Comparison of ENCODE assay signal across 8 cellular contexts in the genomic region with DNA sequence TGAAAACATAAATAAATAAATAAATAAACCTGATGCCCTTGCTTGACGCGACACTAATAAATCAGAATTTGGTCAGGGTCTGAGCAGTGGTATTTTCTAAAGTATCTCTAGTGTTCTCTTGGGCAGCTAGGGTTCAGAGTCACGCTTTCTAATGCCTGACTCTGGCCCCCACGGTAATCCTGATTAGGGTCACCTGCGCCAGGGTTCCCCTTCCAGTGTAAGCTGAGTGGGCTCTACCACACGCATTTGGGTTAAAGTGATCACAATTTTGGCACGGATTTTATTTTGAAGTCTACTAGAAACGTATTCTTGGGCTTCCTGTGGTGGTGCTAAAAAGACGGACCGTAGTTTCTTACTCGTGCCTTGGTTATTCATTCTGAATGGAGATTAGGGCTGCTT. TPM values are rescaled to one million over a fixed set of nuclear protein-coding genes. Genes with fewer than 3 reads are reported as not detected.
DNase-seq lines count a peak whose midpoint lies in the region; ATAC-seq and TF ChIP-seq lines count a peak whose summit lies in the region.

No MANE protein-coding gene starts in this region.

- in situ Hi-C loops in astrocyte of the spinal cord (cut with HindIII; ENCODE audit: low sequenced_read_pairs): no loop called here

- H3K9me3 ChIP-seq in ES-I3 (ENCODE audit: control insufficient read depth, insufficient read depth, low read length) (no peaks in the 10 kb centered on the region), lower lobe of right lung (no peaks in the 10 kb centered on the region), vagina (no peaks in the 10 kb centered on the region)

- TF ChIP-seq CTCF in astrocyte of the spinal cord (IDR thresholded peaks at IDR 0.05; ENCODE audit: low read depth, low read length): no peak
- no peak for TF ChIP-seq CTCF in lower lobe of right lung (IDR thresholded peaks at IDR 0.05)
- TF ChIP-seq CTCF in vagina (IDR thresholded peaks at IDR 0.05): no peak

- no peak for TF ChIP-seq POLR2A in vagina (IDR thresholded peaks at IDR 0.05)

- no peak for DNase-seq in astrocyte of the spinal cord (ENCODE audit: low read depth, low spot score)
- DNase-seq in lower lobe of right lung: no peak
- no peak for DNase-seq in vagina (ENCODE audit: extremely low spot score in 2 of 2)
- no peak for DNase-seq in NCI-H2081 (lab: John Stamatoyannopoulos, UW)
- DNase-seq in GOT3 (lab: John Stamatoyannopoulos, UW): no peak
- no peak for DNase-seq in NCI-H774 (lab: John Stamatoyannopoulos, UW)

- H3K4me3 ChIP-seq in astrocyte of the spinal cord (ENCODE audit: low read depth, low read length): peak overlapping the region; percentile 100
- H3K4me3 ChIP-seq in lower lobe of right lung: peak overlapping the region; percentile 93
- peak overlapping the region; percentile 52 to 77 for H3K4me3 ChIP-seq in vagina

- H3K9ac ChIP-seq in ES-I3 (ENCODE audit: low read depth, low read length): peak overlapping the region; percentile 96

- H3K36me3 ChIP-seq in ES-I3 (ENCODE audit: insufficient read depth, low read length): peaks cover 14% of the 10 kb centered on the region; the same call in 1 of the 2 replicates
- peaks cover 37% of the 10 kb centered on the region for H3K36me3 ChIP-seq in lower lobe of right lung
- H3K36me3 ChIP-seq in vagina: peaks cover 0 to 11% of the 10 kb centered on the region in 2 donors

- intact Hi-C loops in lower lobe of right lung (cut with DNase I) (no loop called here), vagina (cut with DNase I) (no loop called here)

- H3K27me3 ChIP-seq in lower lobe of right lung (ENCODE audit: low read depth) (no peaks in the 10 kb centered on the region), vagina (no peaks in the 10 kb centered on the region)

- H3K27ac ChIP-seq in lower lobe of right lung (peak overlapping the region; percentile 93), vagina (peak overlapping the region; percentile 82)

- H3K4me1 ChIP-seq in ES-I3 (ENCODE audit: insufficient read depth, low read length) (no peaks in the 10 kb centered on the region), lower lobe of right lung (peaks cover 25% of the 10 kb centered on the region), vagina (peaks cover 26% of the 10 kb centered on the region)

- ATAC-seq in HG03280 (IDR thresholded peaks at IDR 0.05; ENCODE audit: unreplicated experiment) (peak; percentile 5), lower lobe of right lung (peak; percentile 15 to 22)

RNA-seq across cellular contexts. Expression of gene TTC1, which starts 0.7 kb away (rescaled TPM):
- total RNA-seq in lower lobe of right lung (44.6 TPM), vagina (29.7 TPM)
